ENCODE assay signal across 8 cellular contexts in the genomic region with DNA sequence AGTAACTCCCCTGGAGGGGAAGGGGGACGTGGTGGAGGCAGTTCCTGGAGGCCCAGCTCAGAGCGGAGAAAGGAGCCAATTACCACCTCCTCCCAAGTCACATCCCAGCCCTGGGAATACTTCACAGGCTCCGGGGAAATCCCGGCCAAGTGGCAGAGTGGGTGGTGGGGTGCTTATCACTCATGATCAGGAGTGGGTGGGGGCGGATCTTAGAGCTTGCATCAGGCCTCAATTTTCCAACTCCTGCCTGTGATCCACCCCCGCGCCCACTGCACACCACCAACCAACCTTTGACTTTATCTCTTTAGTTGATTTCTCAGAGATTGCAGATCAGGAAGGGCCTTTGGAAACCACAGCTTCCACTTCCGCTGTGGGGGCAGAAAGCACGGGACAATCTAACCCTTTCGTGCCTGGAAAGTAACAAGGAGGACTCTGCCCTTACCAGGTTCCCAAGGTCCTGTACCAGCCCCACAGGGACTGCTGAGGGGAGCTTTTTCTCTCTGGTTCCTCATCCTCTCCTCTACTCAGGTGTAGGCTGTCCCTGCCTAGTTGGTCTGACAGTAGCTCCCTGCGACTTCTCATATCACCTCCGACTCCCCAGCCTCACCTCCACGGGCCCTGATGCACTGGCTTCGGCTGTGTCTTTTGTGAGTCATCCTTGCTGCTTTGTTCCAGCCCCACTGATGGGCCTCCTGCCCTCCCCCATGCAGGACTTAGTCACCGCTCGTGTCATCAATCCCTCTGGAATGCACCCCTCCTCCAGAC. TPM values are rescaled to one million over a fixed set of nuclear protein-coding genes. Genes with fewer than 3 reads are reported as not detected.
DNase-seq lines count a peak whose midpoint lies in the region; ATAC-seq and TF ChIP-seq lines count a peak whose summit lies in the region.

No MANE protein-coding gene starts in this region.

- TF ChIP-seq POLR2A in gastroesophageal sphincter (IDR thresholded peaks at IDR 0.05) (no peak), prostate gland (IDR thresholded peaks at IDR 0.05) (no peak), uterus (IDR thresholded peaks at IDR 0.05) (no peak)

- H3K27ac ChIP-seq in gastroesophageal sphincter = peak overlapping the region in 3 of 4 donors; percentile 73 to 79 (median 78)
- H3K27ac ChIP-seq in prostate gland = peak overlapping the region in 1 of 2 donors; percentile 58
- H3K27ac ChIP-seq in uterus = peak overlapping the region; percentile 88 to 89

- H3K9me3 ChIP-seq in ES-I3 (ENCODE audit: control insufficient read depth, insufficient read depth, low read length) (no peaks in the 10 kb centered on the region), gastroesophageal sphincter (no peaks in the 10 kb centered on the region), prostate gland (no peaks in the 10 kb centered on the region), uterus (no peaks in the 10 kb centered on the region)

- no peak for TF ChIP-seq CTCF in gastroesophageal sphincter (IDR thresholded peaks at IDR 0.05)
- TF ChIP-seq CTCF in prostate gland (IDR thresholded peaks at IDR 0.05) = no peak
- no peak for TF ChIP-seq CTCF in uterus (IDR thresholded peaks at IDR 0.05)

- H3K4me1 ChIP-seq in ES-I3 (ENCODE audit: insufficient read depth, low read length) = peaks cover 28% of the 10 kb centered on the region
- peaks cover 0 to 26% (median 19%) of the 10 kb centered on the region in 3 donors for H3K4me1 ChIP-seq in gastroesophageal sphincter
- peaks cover 6% of the 10 kb centered on the region for H3K4me1 ChIP-seq in prostate gland (replicated peaks)
- H3K4me1 ChIP-seq in uterus = peaks cover 3 to 11% of the 10 kb centered on the region in 2 donors

- DNase-seq in RKO (ENCODE audit: low spot score) = peak; percentile 98
- peak; percentile 91 for DNase-seq in activated effector memory CD4-positive, alpha-beta T cell treated with anti-CD3 and anti-CD28 coated beads, Interleukin-2, amount 50 U/mL, for 16 hours
- peak; percentile 41 for DNase-seq in prostate gland (ENCODE audit: low spot score)
- peak; percentile 83 to 88 for DNase-seq in uterus
- DNase-seq in DMS79 (lab: John Stamatoyannopoulos, UW) = no peak
- no peak for DNase-seq in midbrain (lab: John Stamatoyannopoulos, UW)

- ATAC-seq in gastroesophageal sphincter = peak; percentile 94

- 15 to 18% methylated on average over 8 to 9 of the region's 16 CpGs for whole genome bisulfite sequencing in gastroesophageal sphincter (ENCODE audit: low coverage in 1 of 2), 2 donors
- 34% methylated on average over 16 of the region's 16 CpGs for WGBS in prostate gland

- H3K9ac ChIP-seq in ES-I3 (ENCODE audit: low read depth, low read length) = peak overlapping the region; percentile 17; the same call in 1 of the 2 replicates

- no peaks in the 10 kb centered on the region for H3K27me3 ChIP-seq in gastroesophageal sphincter
- no peaks in the 10 kb centered on the region for H3K27me3 ChIP-seq in prostate gland (replicated peaks; ENCODE audit: insufficient read depth)
- H3K27me3 ChIP-seq in uterus = no peaks in the 10 kb centered on the region

- H3K36me3 ChIP-seq in ES-I3 (ENCODE audit: insufficient read depth, low read length) = no peaks in the 10 kb centered on the region
- H3K36me3 ChIP-seq in gastroesophageal sphincter = no peaks in the 10 kb centered on the region
- H3K36me3 ChIP-seq in prostate gland = no peaks in the 10 kb centered on the region
- H3K36me3 ChIP-seq in uterus = no peaks in the 10 kb centered on the region

- no peak overlapping the region for H3K4me3 ChIP-seq in gastroesophageal sphincter
- no peak overlapping the region for H3K4me3 ChIP-seq in prostate gland
- no peak overlapping the region for H3K4me3 ChIP-seq in uterus

- intact Hi-C loops in prostate gland (cut with DNase I) (no loop called here), uterus (cut with DNase I; ENCODE audit: low total_unique reads) (loop anchor here (5.0 kb wide), 1 partner anchor 933 kb away; a partner anchor contains a TSS)

- no peak for TF ChIP-seq EP300 in gastroesophageal sphincter (IDR thresholded peaks at IDR 0.05)

RNA-seq across cellular contexts. Expression of a gene that starts 24.9 kb away (rescaled TPM):
- 10 to 100 TPM in 3 of 4 donors, 1 to 10 TPM in 1; 5.6 to 31.9 (median 11.3) TPM for total RNA-seq in gastroesophageal sphincter
- 10 to 100 TPM; 13.9 to 26.4 TPM for total RNA-seq in prostate gland
- 10 to 100 TPM in 2 of 4 donors, 1 to 10 TPM in 1, under 1 TPM in 1; 0.88 to 23.8 (median 10.4) TPM for total RNA-seq in uterus

RNA-seq across cellular contexts. Expression of a gene that starts 26.8 kb away (rescaled TPM):
- 100 to 1,000 TPM; 104 to 191 (median 152) TPM for total RNA-seq in gastroesophageal sphincter
- total RNA-seq in prostate gland = 100 to 1,000 TPM; 117 to 133 TPM
- 100 to 1,000 TPM in 1 of 4 donors, 10 to 100 TPM in 3; 47.1 to 155 (median 64.6) TPM for total RNA-seq in uterus

RNA-seq across cellular contexts. Expression of a gene that starts 49.1 kb away (rescaled TPM):
- 100 to 1,000 TPM; 184 to 351 (median 236) TPM for total RNA-seq in gastroesophageal sphincter
- 100 to 1,000 TPM; 196 to 270 TPM for total RNA-seq in prostate gland
- total RNA-seq in uterus = 100 to 1,000 TPM; 130 to 426 (median 290) TPM

RNA-seq across cellular contexts. Expression of a gene that starts 52.2 kb away (rescaled TPM):
- total RNA-seq in gastroesophageal sphincter = 10 to 100 TPM in 3 of 4 donors, 1 to 10 TPM in 1; 9.8 to 16.7 (median 13.1) TPM
- 10 to 100 TPM; 20.5 to 26.3 TPM for total RNA-seq in prostate gland
- total RNA-seq in uterus = 10 to 100 TPM in 2 of 4 donors, 1 to 10 TPM in 2; 3.1 to 61.9 (median 10.2) TPM

Comparison
In these comparisons a context has a peak if more than half of its experiments do, and no peak if none do; other contexts are left out.
1. DNase-seq: peak in RKO (single experiment), activated effector memory CD4-positive, alpha-beta T cell treated with anti-CD3 and anti-CD28 coated beads, Interleukin-2, amount 50 U/mL, for 16 hours (single experiment), prostate gland (single experiment) and uterus (2 of 2); none in DMS79 (single experiment) and midbrain (single experiment).